12 cellular contexts compared by ENCODE assay signal in genomic region chr11:64090811-64091516, GRCh38. TPM values are rescaled to one million over a fixed set of nuclear protein-coding genes. Genes with fewer than 3 reads are reported as not detected.
DNase-seq lines count a peak whose midpoint lies in the region; ATAC-seq and TF ChIP-seq lines count a peak whose summit lies in the region.
"Had no signal": no experiment of that assay in that cellular context is flagged by ENCODE, and none has a peak within 500 bp of the region (broad histone marks: within the 10 kb centered on the region; RNA-seq: fewer than 3 reads in every experiment).

No MANE protein-coding gene starts in this region.

- no peaks in the 10 kb centered on the region for H3K27me3 ChIP-seq in uterus
- H3K27me3 ChIP-seq: heart right ventricle had no signal

- H3K27ac ChIP-seq in uterus: no peak overlapping the region
- H3K27ac ChIP-seq: heart right ventricle had no signal

- intact Hi-C loops in Calu3 (cut with micrococcal nuclease; ENCODE audit: unreplicated experiment): no loop called here
- intact Hi-C loops in uterus (cut with DNase I; ENCODE audit: low total_unique reads): no loop called here

- CTCF ChIA-PET in Calu3 (lab: Charles Lee): interaction anchor here (0.7 to 1.1 kb wide), 2 partner anchors 14 to 43 kb away, joined by 4 read pairs; no protein-coding TSS in a partner anchor

- peaks cover 44% of the 10 kb centered on the region for H3K4me1 Mint-ChIP-seq in Calu3 (ENCODE audit: low read depth, unreplicated experiment)
- peaks cover 3% of the 10 kb centered on the region for H3K4me1 Mint-ChIP-seq in T-helper 2 cell treated with Interferon-gamma antibody and Interleukin-4, amounts not matched to agents 5 μg/mL and 100 μg/mL, for 36 hours (ENCODE audit: low read depth)

- H3K4me3 ChIP-seq in uterus: no peak overlapping the region
- H3K4me3 ChIP-seq: heart right ventricle had no signal

- ATAC-seq in GM21576 (IDR thresholded peaks at IDR 0.05; ENCODE audit: unreplicated experiment) (no peak), GM19397 (IDR thresholded peaks at IDR 0.05; ENCODE audit: unreplicated experiment) (no peak)
- ATAC-seq: heart right ventricle had no signal

- H3K4me3 Mint-ChIP-seq in Calu3 (ENCODE audit: low read depth, unreplicated experiment): no peak overlapping the region
- peak overlapping the region; percentile 15 for H3K4me3 Mint-ChIP-seq in T-helper 2 cell treated with Interferon-gamma antibody and Interleukin-4, amounts not matched to agents 5 μg/mL and 100 μg/mL, for 36 hours

- no peaks in the 10 kb centered on the region for H3K9me3 ChIP-seq in uterus
- H3K9me3 ChIP-seq: heart right ventricle had no signal

- no peak for TF ChIP-seq RAD21 in Ishikawa (IDR thresholded peaks at IDR 0.05; ENCODE audit: low read depth)

- TF ChIP-seq EP300 in Ishikawa (IDR thresholded peaks at IDR 0.05; ENCODE audit: borderline replicate concordance): no peak

- H3K27me3 Mint-ChIP-seq in Calu3 (ENCODE audit: unreplicated experiment): no peaks in the 10 kb centered on the region
- H3K27me3 Mint-ChIP-seq in T-helper 2 cell treated with Interferon-gamma antibody and Interleukin-4, amounts not matched to agents 5 μg/mL and 100 μg/mL, for 36 hours (ENCODE audit: low read depth): no peaks in the 10 kb centered on the region

- no TSS peak for BruUV-seq in Calu3 (replicated peaks; lab: Mats Ljungman, UMichigan)

- H3K36me3 Mint-ChIP-seq in Calu3 (ENCODE audit: insufficient read depth, unreplicated experiment): peaks cover 4% of the 10 kb centered on the region
- no peaks in the 10 kb centered on the region for H3K36me3 Mint-ChIP-seq in T-helper 2 cell treated with Interferon-gamma antibody and Interleukin-4, amounts not matched to agents 5 μg/mL and 100 μg/mL, for 36 hours (ENCODE audit: low read depth)

- no peak for DNase-seq in Calu3
- no peak for DNase-seq in T-helper 2 cell treated with Interferon-gamma antibody and Interleukin-4, amounts not matched to agents 5 μg/mL and 100 μg/mL, for 36 hours (ENCODE audit: low spot score)
- peak; percentile 46 for DNase-seq in hepatic stellate cell (ENCODE audit: low spot score)
- no peak for DNase-seq in SHP77 (lab: John Stamatoyannopoulos, UW)
- DNase-seq in uterus: no peak
- DNase-seq: aorta; heart right ventricle; NCI-H82; stimulated activated naive CD4-positive, alpha-beta T cell treated with Interleukin-2 at 50 U/mL for 16 hours had no signal

- no peaks in the 10 kb centered on the region for H3K36me3 ChIP-seq in uterus
- H3K36me3 ChIP-seq: heart right ventricle had no signal

- TF ChIP-seq POLR2A in uterus (IDR thresholded peaks at IDR 0.05): no peak

- no peak for TF ChIP-seq CTCF in Calu3 (IDR thresholded peaks at IDR 0.05; ENCODE audit: unreplicated experiment)
- TF ChIP-seq CTCF in uterus (IDR thresholded peaks at IDR 0.05): no peak

- peaks cover 0 to 5% of the 10 kb centered on the region in 2 donors for H3K4me1 ChIP-seq in uterus

- H3K27ac Mint-ChIP-seq in Calu3 (ENCODE audit: unreplicated experiment): peak overlapping the region; percentile 30
- peak overlapping the region; percentile 31 for H3K27ac Mint-ChIP-seq in T-helper 2 cell treated with Interferon-gamma antibody and Interleukin-4, amounts not matched to agents 5 μg/mL and 100 μg/mL, for 36 hours

- no peaks in the 10 kb centered on the region for H3K9me3 Mint-ChIP-seq in Calu3 (ENCODE audit: low read depth, unreplicated experiment)
- H3K9me3 Mint-ChIP-seq in T-helper 2 cell treated with Interferon-gamma antibody and Interleukin-4, amounts not matched to agents 5 μg/mL and 100 μg/mL, for 36 hours: no peaks in the 10 kb centered on the region

TF ChIP-seq in Ishikawa, 13 proteins besides CTCF, POLR2A, EP300 and RAD21:
- TF ChIP-seq FOXM1 (IDR thresholded peaks at IDR 0.05; ENCODE audit: borderline replicate concordance, low read depth) (no peak), CEBPB (IDR thresholded peaks at IDR 0.05) (0 out of 2 replicates have a peak, but pooled peaks have one; percentile 19)

RNA-seq across cellular contexts. Expression of gene FLRT1, which starts 55.2 kb away (rescaled TPM):
- 0.09 and 0.10 TPM in 2 replicates for total RNA-seq in Calu3 (2022)
- 1 to 10 TPM in 2 of 4 donors, under 1 TPM in 1, not detected in 1; 0.26 to 7.3 (median 1.9) TPM for total RNA-seq in uterus
